In genomic region chr10:49759787-49760551, GRCh38 we compare ENCODE assay signal across 2 cellular contexts.
TF ChIP-seq lines count a peak whose summit lies in the region.

No MANE protein-coding gene starts in this region.

TF ChIP-seq in SK-N-SH, 30 proteins besides CTCF, POLR2A, EP300 and RAD21 (continued from another document):
- TF ChIP-seq REST (IDR thresholded peaks at IDR 0.05; ENCODE audit: low read depth, low read length) (no peak), POLR2AphosphoS5 (IDR thresholded peaks at IDR 0.05; ENCODE audit: low read depth, low read length) (no peak)

TF ChIP-seq in SK-N-SH treated with all-trans-retinoic acid at 6 μM for 48 hours, 23 proteins besides CTCF, POLR2A, EP300 and RAD21 (continued from another document):
- no peak for TF ChIP-seq ZC3H10 (CRISPR knock-in tag; IDR thresholded peaks at IDR 0.05)
- no peak for TF ChIP-seq CSDC2 (CRISPR knock-in tag; IDR thresholded peaks at IDR 0.05)
- no peak for TF ChIP-seq CSRNP3 (CRISPR knock-in tag; IDR thresholded peaks at IDR 0.05)
- TF ChIP-seq ZFP30 (CRISPR knock-in tag; IDR thresholded peaks at IDR 0.05): no peak
- no peak for TF ChIP-seq ZNF565 (CRISPR knock-in tag; conservative IDR thresholded peaks at IDR 0.05; ENCODE audit: low read depth)
